In the genomic region with DNA sequence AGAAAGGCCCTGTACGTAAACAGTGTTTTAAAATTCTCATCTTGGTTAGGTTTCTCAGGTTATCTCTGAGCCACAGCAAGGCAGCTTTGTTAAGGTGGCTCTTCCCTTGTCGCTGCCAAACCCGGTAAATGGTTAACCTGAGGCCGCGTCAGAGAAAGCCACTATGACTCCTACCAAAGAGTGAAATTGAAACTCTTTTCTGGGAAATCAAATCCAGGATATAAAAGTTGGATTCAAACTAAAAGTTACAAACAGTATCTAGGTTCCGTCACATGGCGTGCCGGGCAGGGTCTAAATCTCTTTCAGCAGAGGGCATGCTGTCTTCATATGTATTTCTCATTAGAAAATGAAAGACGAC, we compare ENCODE assay signal across 8 cellular contexts. TPM values are rescaled to one million over a fixed set of nuclear protein-coding genes. Genes with fewer than 3 reads are reported as not detected.
DNase-seq lines count a peak whose midpoint lies in the region; ATAC-seq and TF ChIP-seq lines count a peak whose summit lies in the region.

No MANE protein-coding gene starts in this region.

- H4K20me1 ChIP-seq in GM23338 (replicated peaks; ENCODE audit: insufficient read depth) = no peaks in the 10 kb centered on the region

- H3K4me2 ChIP-seq in GM23338 = peak overlapping the region; percentile 87

- H3K27ac Mint-ChIP-seq in GM23338 (peak overlapping the region; percentile 83), natural killer cell (peak overlapping the region; percentile 97 to 98)
- H3K27ac Mint-ChIP-seq in activated CD4-positive, alpha-beta memory T cell treated with anti-CD3 and anti-CD28 coated beads, Interleukin-2, amount 10 ng/mL, durations not matched to agents 7 days and 5 days = peak overlapping the region; percentile 99

- H3K27me3 Mint-ChIP-seq in GM23338 (ENCODE audit: insufficient read depth, low read depth, poor library complexity) (peaks cover 3% of the 10 kb centered on the region), natural killer cell (ENCODE audit: low read depth in 2 of 2) (peaks cover 0 to 2% of the 10 kb centered on the region in 2 donors)
- H3K27me3 Mint-ChIP-seq in activated CD4-positive, alpha-beta memory T cell treated with anti-CD3 and anti-CD28 coated beads, Interleukin-2, amount 10 ng/mL, durations not matched to agents 7 days and 5 days = no peaks in the 10 kb centered on the region

- H3K4me3 Mint-ChIP-seq in GM23338 (peak overlapping the region; percentile 86), natural killer cell (peak overlapping the region; percentile 98)
- peak overlapping the region; percentile 98 for H3K4me3 Mint-ChIP-seq in activated CD4-positive, alpha-beta memory T cell treated with anti-CD3 and anti-CD28 coated beads, Interleukin-2, amount 10 ng/mL, durations not matched to agents 7 days and 5 days

- ATAC-seq in GM23338 (peak; percentile 54), esophagus mucosa (peak; percentile 55), natural killer cell (peak; percentile 32 to 36 (median 34))

- no peaks in the 10 kb centered on the region for H3F3A ChIP-seq in GM23338 (replicated peaks; ENCODE audit: low read depth)

- TF ChIP-seq CTCF in GM12865 (IDR thresholded peaks at IDR 0.05; ENCODE audit: insufficient read depth, low read depth, low read length, missing control alignments) (no peak), GM23338 (conservative IDR thresholded peaks at IDR 0.05; ENCODE audit: low read depth in 2 of 2) (no peak), natural killer cell (IDR thresholded peaks at IDR 0.05) (no peak), testis (IDR thresholded peaks at IDR 0.05) (no peak)

- no peak for TF ChIP-seq POLR2A in testis (IDR thresholded peaks at IDR 0.05)

- CTCF ChIA-PET in activated CD4-positive, alpha-beta memory T cell treated with anti-CD3 and anti-CD28 coated beads, Interleukin-2, amount 10 ng/mL, durations not matched to agents 7 days and 5 days (lab: Charles Lee) = interaction anchor here (1.0 to 3.3 kb wide), 4 partner anchors 10 to 521 kb away, joined by 3 to 12 read pairs (median 4); a partner anchor contains a TSS

- 0% methylated on average over 9 of the region's 9 CpGs for WGBS in testis, 2 donors

- H3K79me2 ChIP-seq in GM23338 (replicated peaks; ENCODE audit: insufficient read depth) = no peaks in the 10 kb centered on the region

- peak overlapping the region; percentile 83 for H2AFZ ChIP-seq in GM23338

- no peaks in the 10 kb centered on the region for H3K9me2 ChIP-seq in GM23338 (ENCODE audit: insufficient read depth)

- H3K4me3 ChIP-seq in GM12865 (ENCODE audit: low read depth, low read length) (peak overlapping the region; percentile 95), GM23338 (peak overlapping the region; percentile 80), testis (peak overlapping the region; percentile 83 to 91)

- H3K36me3 Mint-ChIP-seq in GM23338 (ENCODE audit: low read depth) (peaks cover 17% of the 10 kb centered on the region), natural killer cell (no peaks in the 10 kb centered on the region)
- peaks cover 26% of the 10 kb centered on the region for H3K36me3 Mint-ChIP-seq in activated CD4-positive, alpha-beta memory T cell treated with anti-CD3 and anti-CD28 coated beads, Interleukin-2, amount 10 ng/mL, durations not matched to agents 7 days and 5 days (ENCODE audit: low read depth)

- H3K27me3 ChIP-seq in GM23338 (ENCODE audit: insufficient read depth) (no peaks in the 10 kb centered on the region), testis (no peaks in the 10 kb centered on the region)

- H3K4me1 Mint-ChIP-seq in GM23338 (peaks cover 28% of the 10 kb centered on the region), natural killer cell (peaks cover 58 to 59% of the 10 kb centered on the region in 2 donors)
- H3K4me1 Mint-ChIP-seq in activated CD4-positive, alpha-beta memory T cell treated with anti-CD3 and anti-CD28 coated beads, Interleukin-2, amount 10 ng/mL, durations not matched to agents 7 days and 5 days = peaks cover 45% of the 10 kb centered on the region

- POLR2A ChIA-PET in activated CD4-positive, alpha-beta memory T cell treated with anti-CD3 and anti-CD28 coated beads, Interleukin-2, amount 10 ng/mL, durations not matched to agents 7 days and 5 days (lab: Charles Lee) = interaction anchor here (0.7 to 5.4 kb wide), 10 partner anchors 13 to 521 kb away, joined by 3 to 54 read pairs (median 5); a partner anchor contains a TSS

- H3K36me3 ChIP-seq in GM23338 (ENCODE audit: insufficient read depth) (no peaks in the 10 kb centered on the region), testis (ENCODE audit: low read depth, missing control alignments) (no peaks in the 10 kb centered on the region)

- peak overlapping the region; percentile 48 for H3K27ac ChIP-seq in GM23338 (ENCODE audit: low read depth)
- peak overlapping the region; percentile 91 to 95 for H3K27ac ChIP-seq in testis

- peaks cover 22% of the 10 kb centered on the region for H3K4me1 ChIP-seq in GM23338 (ENCODE audit: insufficient read depth)
- H3K4me1 ChIP-seq in testis = peaks cover 21% of the 10 kb centered on the region

- no peaks in the 10 kb centered on the region for H3K9me3 ChIP-seq in testis

- DNase-seq in GM12865 (ENCODE audit: low read depth) (peak; percentile 74), GM23338 (ENCODE audit: low spot score) (peak; percentile 58), LHCN-M2 (ENCODE audit: low read depth) (peak; percentile 55), natural killer cell (no peak), testis (peak; percentile 68), NCI-H2227 (lab: John Stamatoyannopoulos, UW; ENCODE audit: unreplicated experiment) (no peak)
- peak; percentile 68 for DNase-seq in activated CD4-positive, alpha-beta memory T cell treated with anti-CD3 and anti-CD28 coated beads, Interleukin-2, amount 10 ng/mL, durations not matched to agents 7 days and 5 days

- H3K9me3 Mint-ChIP-seq in GM23338 (peaks cover 13% of the 10 kb centered on the region), natural killer cell (no peaks in the 10 kb centered on the region)
- peaks cover 2% of the 10 kb centered on the region for H3K9me3 Mint-ChIP-seq in activated CD4-positive, alpha-beta memory T cell treated with anti-CD3 and anti-CD28 coated beads, Interleukin-2, amount 10 ng/mL, durations not matched to agents 7 days and 5 days

- intact Hi-C loops in natural killer cell (cut with micrococcal nuclease) = loop anchor here (2.0 to 5.0 kb wide), 5 partner anchors 113 to 1447 kb away; a partner anchor contains a TSS
- intact Hi-C loops in testis (cut with DNase I; ENCODE audit: low total_unique reads) = no loop called here

TF ChIP-seq in GM23338, 12 proteins besides CTCF, POLR2A, EP300 and RAD21 (continues in another document):
- TF ChIP-seq JUNB (IDR thresholded peaks at IDR 0.05; ENCODE audit: unreplicated experiment) = no peak
- TF ChIP-seq EZH2phosphoT487 (IDR thresholded peaks at IDR 0.05; ENCODE audit: unreplicated experiment) = no peak
- TF ChIP-seq ZNF331 (CRISPR knock-in tag; IDR thresholded peaks at IDR 0.05; ENCODE audit: low read depth) = no peak
- TF ChIP-seq NANOG (IDR thresholded peaks at IDR 0.05; ENCODE audit: borderline replicate concordance) = no peak
- TF ChIP-seq STAT1 (IDR thresholded peaks at IDR 0.05; ENCODE audit: unreplicated experiment) = no peak
- no peak for TF ChIP-seq ZNF114 (CRISPR knock-in tag; IDR thresholded peaks at IDR 0.05)
- TF ChIP-seq CREB1 (CRISPR knock-in tag; IDR thresholded peaks at IDR 0.05; ENCODE audit: low read depth) = no peak
- TF ChIP-seq, protein P1, sequence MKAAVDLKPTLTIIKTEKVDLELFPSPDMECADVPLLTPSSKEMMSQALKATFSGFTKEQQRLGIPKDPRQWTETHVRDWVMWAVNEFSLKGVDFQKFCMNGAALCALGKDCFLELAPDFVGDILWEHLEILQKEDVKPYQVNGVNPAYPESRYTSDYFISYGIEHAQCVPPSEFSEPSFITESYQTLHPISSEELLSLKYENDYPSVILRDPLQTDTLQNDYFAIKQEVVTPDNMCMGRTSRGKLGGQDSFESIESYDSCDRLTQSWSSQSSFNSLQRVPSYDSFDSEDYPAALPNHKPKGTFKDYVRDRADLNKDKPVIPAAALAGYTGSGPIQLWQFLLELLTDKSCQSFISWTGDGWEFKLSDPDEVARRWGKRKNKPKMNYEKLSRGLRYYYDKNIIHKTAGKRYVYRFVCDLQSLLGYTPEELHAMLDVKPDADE (IDR thresholded peaks at IDR 0.05) = no peak
- TF ChIP-seq POLR2AphosphoS5 (IDR thresholded peaks at IDR 0.05; ENCODE audit: low read depth) = no peak
- no peak for TF ChIP-seq EZH2 (IDR thresholded peaks at IDR 0.05; ENCODE audit: low read depth, unreplicated experiment)

RNA-seq across cellular contexts. Expression of a gene that starts 0.4 kb away (rescaled TPM):
- 4.8 and 5.9 TPM in 2 replicates for total RNA-seq in GM23338 (2014; rRNA removed; shearing (Covaris generic))
- polyA plus RNA-seq in GM23338 (2016; fragmentation: Nextera tagmentation; extraction: Ambion mirVana) = 4.9 and 5.1 TPM in 2 replicates
- total RNA-seq in LHCN-M2 (2014; rRNA removed) = 5.1 and 6.5 TPM in 2 replicates
- 3.7 TPM for polyA plus RNA-seq in LHCN-M2 (2012)
- total RNA-seq in activated CD4-positive, alpha-beta memory T cell treated with anti-CD3 and anti-CD28 coated beads, Interleukin-2, amount 10 ng/mL, durations not matched to agents 7 days and 5 days = 10 to 100 TPM; 11.3 to 13.5 TPM
- total RNA-seq in esophagus mucosa = 7.6 TPM
- 10 to 100 TPM in 1 of 3 donors, 1 to 10 TPM in 2; 7.8 to 11.7 (median 9.7) TPM for total RNA-seq in natural killer cell
- 1 to 10 TPM; 7.9 to 9.8 TPM for total RNA-seq in testis
- polyA plus RNA-seq in testis (ENCODE audit: insufficient read depth, low read depth, low replicate concordance) = 16.1 TPM

Comparison
In these comparisons a context has a peak if more than half of its experiments do, and no peak if none do; other contexts are left out.
1. DNase-seq: peak in GM12865 (single experiment), GM23338 (single experiment), LHCN-M2 (single experiment), activated CD4-positive, alpha-beta memory T cell treated with anti-CD3 and anti-CD28 coated beads, Interleukin-2, amount 10 ng/mL, durations not matched to agents 7 days and 5 days (single experiment) and testis (single experiment); none in natural killer cell (single experiment) and NCI-H2227 (single experiment).
2. Peak in every context shown above with its lines, with median percentiles within 50 percentile points of each other: H3K4me3 ChIP-seq, ATAC-seq, H3K27ac Mint-ChIP-seq and H3K4me3 Mint-ChIP-seq.